ENCODE assay signal across 27 cellular contexts in the genomic region with DNA sequence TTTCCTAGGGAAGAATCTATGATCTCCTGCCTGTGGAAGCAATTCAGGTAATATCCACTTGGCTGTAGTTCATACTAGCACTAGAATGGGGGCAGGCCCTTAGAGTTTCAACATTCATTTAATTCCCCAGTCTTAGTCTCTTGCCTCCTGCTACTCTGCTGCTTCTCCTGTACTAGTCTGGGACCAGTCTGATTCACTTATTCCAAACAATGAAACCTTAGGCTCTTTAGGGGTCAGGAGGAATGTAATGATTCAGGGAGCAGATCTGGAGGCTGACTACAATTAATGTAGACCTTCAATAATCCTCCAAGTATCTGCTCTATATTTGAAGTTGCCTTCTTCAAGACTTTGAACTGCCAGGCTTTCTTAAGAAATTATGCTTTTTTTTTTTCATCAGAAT.
A peak's percentile ranks its signal among the peaks of the same experiment; 100 is the strongest.
DNase-seq lines count a peak whose midpoint lies in the region; TF ChIP-seq lines count a peak whose summit lies in the region.
"Had no signal": no experiment of that assay in that cellular context is flagged by ENCODE, and none has a peak within 500 bp of the region (broad histone marks: within the 10 kb centered on the region; RNA-seq: fewer than 3 reads in every experiment).

No MANE protein-coding gene starts in this region.

- TF ChIP-seq CTCF in RWPE1 (conservative IDR thresholded peaks at IDR 0.05; ENCODE audit: low read depth) (no peak), fibroblast of mammary gland (conservative IDR thresholded peaks at IDR 0.05; ENCODE audit: control insufficient read depth, insufficient read depth, low read depth, low read length) (no peak), osteoblast (IDR thresholded peaks at IDR 0.05; ENCODE audit: extremely low read depth, low read depth, low read length) (no peak)

- no peaks in the 10 kb centered on the region for H3K36me3 Mint-ChIP-seq in activated naive CD4-positive, alpha-beta T cell treated with anti-CD3 and anti-CD28 coated beads for 36 hours (ENCODE audit: low read depth)

- H3K27me3 Mint-ChIP-seq in activated naive CD4-positive, alpha-beta T cell treated with anti-CD3 and anti-CD28 coated beads for 36 hours (ENCODE audit: low read depth), result peaks cover 3% of the 10 kb centered on the region
- H3K27me3 Mint-ChIP-seq: activated T-helper 17 cell treated with anti-CD3 and anti-CD28 coated beads, Interleukin-2, amount 50 U/mL, for 72 hours; CD4-positive, alpha-beta T cell had no signal

- no peaks in the 10 kb centered on the region for H4K20me1 ChIP-seq in GM23248 (ENCODE audit: insufficient read depth)
- H4K20me1 ChIP-seq in osteoblast (ENCODE audit: insufficient read depth, low read length), result no peaks in the 10 kb centered on the region

- no peaks in the 10 kb centered on the region for H3K9me3 Mint-ChIP-seq in activated naive CD4-positive, alpha-beta T cell treated with anti-CD3 and anti-CD28 coated beads for 36 hours
- H3K9me3 Mint-ChIP-seq: CD4-positive, alpha-beta T cell had no signal

- CTCF ChIA-PET in RWPE1 (lab: Yijun Ruan, JAX), result no interaction called here
- CTCF ChIA-PET in activated naive CD4-positive, alpha-beta T cell treated with anti-CD3 and anti-CD28 coated beads for 36 hours (lab: Charles Lee), result no interaction called here

- H3K9me3 ChIP-seq in GM23248 (ENCODE audit: low read depth), result no peaks in the 10 kb centered on the region
- no peaks in the 10 kb centered on the region for H3K9me3 ChIP-seq in osteoblast (ENCODE audit: low read depth, low read length)
- H3K9me3 ChIP-seq: gastrocnemius medialis had no signal

- intact Hi-C loops in activated naive CD4-positive, alpha-beta T cell treated with anti-CD3 and anti-CD28 coated beads for 36 hours (cut with micrococcal nuclease), result no loop called here

- peaks cover 31% of the 10 kb centered on the region for H3K4me1 ChIP-seq in GM23248 (ENCODE audit: insufficient read depth)
- peaks cover 24% of the 10 kb centered on the region for H3K4me1 ChIP-seq in osteoblast (ENCODE audit: insufficient read depth, low read length)
- H3K4me1 ChIP-seq: gastrocnemius medialis, spleen, tibial nerve had no signal

- H3K4me2 ChIP-seq in GM23248 (ENCODE audit: unreplicated experiment) (no peak overlapping the region), osteoblast (ENCODE audit: insufficient read depth, low read length) (no peak overlapping the region)

- in situ Hi-C loops in GM23248 (cut with MboI), result no loop called here

- POLR2A ChIA-PET in RWPE1 (lab: Yijun Ruan, JAX; ENCODE audit: low non-redundant PET), result no interaction called here

- peaks cover 20% of the 10 kb centered on the region for H3F3A ChIP-seq in GM23248 (ENCODE audit: insufficient read depth)

- H2AFZ ChIP-seq in GM23248, result 0 out of 2 replicates have a peak overlapping the region, but pooled peaks have one; percentile 14
- no peak overlapping the region for H2AFZ ChIP-seq in osteoblast (ENCODE audit: low read length)

- H3K4me1 Mint-ChIP-seq in activated naive CD4-positive, alpha-beta T cell treated with anti-CD3 and anti-CD28 coated beads for 36 hours (ENCODE audit: low read depth), result no peaks in the 10 kb centered on the region
- H3K4me1 Mint-ChIP-seq: activated T-helper 17 cell treated with anti-CD3 and anti-CD28 coated beads, Interleukin-2, amount 50 U/mL, for 72 hours had no signal

- no peak overlapping the region for H3K27ac Mint-ChIP-seq in activated naive CD4-positive, alpha-beta T cell treated with anti-CD3 and anti-CD28 coated beads for 36 hours
- H3K27ac Mint-ChIP-seq: activated T-helper 17 cell treated with anti-CD3 and anti-CD28 coated beads, Interleukin-2, amount 50 U/mL, for 72 hours; CD4-positive, alpha-beta T cell had no signal

- H3K79me2 ChIP-seq in GM23248 (ENCODE audit: insufficient read depth) (no peaks in the 10 kb centered on the region), osteoblast (ENCODE audit: insufficient read depth, low read length) (no peaks in the 10 kb centered on the region)

- H3K27me3 ChIP-seq in GM23248 (replicated peaks; ENCODE audit: insufficient read depth) (no peaks in the 10 kb centered on the region), osteoblast (ENCODE audit: insufficient read depth, low read length) (no peaks in the 10 kb centered on the region)
- H3K27me3 ChIP-seq: gastrocnemius medialis, spleen, tibial nerve had no signal

- H3K36me3 ChIP-seq in GM23248 (ENCODE audit: low read depth) (no peaks in the 10 kb centered on the region), osteoblast (ENCODE audit: insufficient read depth, low read length) (no peaks in the 10 kb centered on the region)
- H3K36me3 ChIP-seq: gastrocnemius medialis, spleen, tibial nerve, WERI-Rb-1 had no signal

- no peak overlapping the region for H3K4me3 Mint-ChIP-seq in activated naive CD4-positive, alpha-beta T cell treated with anti-CD3 and anti-CD28 coated beads for 36 hours
- H3K4me3 Mint-ChIP-seq: activated T-helper 17 cell treated with anti-CD3 and anti-CD28 coated beads, Interleukin-2, amount 50 U/mL, for 72 hours; CD4-positive, alpha-beta T cell had no signal

- no peak overlapping the region for H3K9ac ChIP-seq in GM23248

- H3K9me2 ChIP-seq in GM23248 (ENCODE audit: insufficient read depth), result no peaks in the 10 kb centered on the region

- peak overlapping the region; percentile 24 for H3K27ac ChIP-seq in GM23248
- H3K27ac ChIP-seq in RWPE1, result no peak overlapping the region
- no peak overlapping the region for H3K27ac ChIP-seq in osteoblast (ENCODE audit: low read depth, low read length)
- H3K27ac ChIP-seq: gastrocnemius medialis, spleen, tibial nerve, WERI-Rb-1 had no signal

- no peak overlapping the region for H3K4me3 ChIP-seq in GM23248
- H3K4me3 ChIP-seq in fibroblast of mammary gland (ENCODE audit: control insufficient read depth, low read depth, low read length), result no peak overlapping the region
- H3K4me3 ChIP-seq in osteoblast (ENCODE audit: insufficient read depth, low read length), result no peak overlapping the region
- H3K4me3 ChIP-seq: gastrocnemius medialis, GM12878, lung, spleen, tibial nerve had no signal

- peak; percentile 72 for DNase-seq in GM23248
- peak; percentile 4 for DNase-seq in RWPE1 (ENCODE audit: low spot score)
- DNase-seq in fibroblast of mammary gland (ENCODE audit: low read depth), result peak; percentile 52
- peak; percentile 8 for DNase-seq in osteoblast (ENCODE audit: insufficient read length, low spot score, missing footprints)
- DNase-seq in activated naive CD4-positive, alpha-beta T cell treated with anti-CD3 and anti-CD28 coated beads for 36 hours, result no peak
- DNase-seq in OCI-M1 (lab: John Stamatoyannopoulos, UW), result no peak
- DNase-seq in T-helper 1 cell, result no peak
- DNase-seq in NCI-H1092 (lab: John Stamatoyannopoulos, UW), result no peak
- DNase-seq: activated CD4-positive, alpha-beta T cell treated with anti-CD3 and anti-CD28 coated beads, Interleukin-2, amount 50 U/mL, for 1 hour; CD4-positive, alpha-beta T cell; dermis blood vessel endothelial cell; DMS153; gastrocnemius medialis; hippocampal formation; islet precursor cell; NCI-H1417; NCI-H510A treated with DMSO at 0.1 percent for 48 hours; nucleus accumbens; spleen; stimulated activated CD4-positive, alpha-beta T cell treated with anti-CD3 and anti-CD28 coated beads, Interleukin-4, amount 100 ng/mL, for 24 hours; stimulated activated naive CD8-positive, alpha-beta T cell treated with anti-CD3 and anti-CD28 coated beads, Interleukin-15, Interleukin-2, amounts not matched to agents 100 U/mL and 50 U/mL, for 24 hours; T-helper 2 cell; WERI-Rb-1 had no signal

Comparison
In these comparisons a context has a peak if more than half of its experiments do, and no peak if none do; other contexts are left out.
1. DNase-seq: peak in GM23248 (single experiment), RWPE1 (single experiment), fibroblast of mammary gland (single experiment) and osteoblast (single experiment); none in activated naive CD4-positive, alpha-beta T cell treated with anti-CD3 and anti-CD28 coated beads for 36 hours (single experiment), OCI-M1 (single experiment), T-helper 1 cell (0 of 5) and NCI-H1092 (single experiment).